28 cellular contexts compared by ENCODE assay signal in genomic region chr19:32870154-32870573, GRCh38. TPM values are rescaled to one million over a fixed set of nuclear protein-coding genes. Genes with fewer than 3 reads are reported as not detected.
DNase-seq lines count a peak whose midpoint lies in the region; ATAC-seq, FAIRE-seq and TF ChIP-seq lines count a peak whose summit lies in the region.
"Had no signal": no experiment of that assay in that cellular context is flagged by ENCODE, and none has a peak within 500 bp of the region (broad histone marks: within the 10 kb centered on the region; RNA-seq: fewer than 3 reads in every experiment).

No MANE protein-coding gene starts in this region.

- peak in 1 of 2 experiments; percentile 58 for DNase-seq in H1 (ENCODE audit: low read depth in 1 of 2, low spot score in 2 of 2)
- DNase-seq in mesendoderm: peak; percentile 55
- peak; percentile 66 for DNase-seq in spleen
- no peak for DNase-seq in activated CD4-positive, alpha-beta T cell treated with anti-CD3 and anti-CD28 coated beads, Interleukin-2, amount 50 U/mL, for 4 hours
- no peak for DNase-seq in MCF 10A (ENCODE audit: unreplicated experiment)
- DNase-seq: activated CD4-positive, CD25-positive, alpha-beta regulatory T cell; CD4-positive, alpha-beta T cell; DMS79; effector CD8-positive, alpha-beta T cell; left lung; NCI-H2081; NCI-H446; nucleus accumbens; SK-N-SH; T-helper 9 cell had no signal

- H3K14ac ChIP-seq in H1 (ENCODE audit: insufficient read length): no peak overlapping the region

- no peak for ATAC-seq in GM18907 (IDR thresholded peaks at IDR 0.05; ENCODE audit: unreplicated experiment)
- ATAC-seq: esophagus mucosa, left lung, right cardiac atrium had no signal

- CTCF ChIA-PET in H1 (lab: Charles Lee; ENCODE audit: partially characterized antibody) (interaction anchor here (1.1 kb wide), 1 partner anchor 152 kb away, joined by 3 read pairs; no protein-coding TSS in a partner anchor), MCF 10A (lab: Yijun Ruan, JAX) (no interaction called here)

- no TSS peak for BruUV-seq in MCF 10A (replicated peaks; lab: Mats Ljungman, UMichigan)

- no peaks in the 10 kb centered on the region for H4K20me1 ChIP-seq in H1 (replicated peaks in 1 of 2; ENCODE audit: control insufficient read depth in 1 of 2, insufficient read depth in 2 of 2, low read length in 2 of 2)

- H3K27me3 ChIP-seq in HUES64 (ENCODE audit: insufficient read depth, low read length) (no peaks in the 10 kb centered on the region), H1 (replicated peaks in 1 of 4; ENCODE audit: control insufficient read depth in 3 of 4, extremely low read depth in 1 of 4, insufficient read depth in 3 of 4, low read length in 3 of 4) (no peaks in the 10 kb centered on the region), mesendoderm (ENCODE audit: insufficient read depth, low read length, poor library complexity) (no peaks in the 10 kb centered on the region), spleen (replicated peaks in 1 of 7) (no peaks in the 10 kb centered on the region)
- H3K27me3 ChIP-seq: left lung had no signal

- H3K4me2 ChIP-seq in H1 (ENCODE audit: insufficient read depth in 1 of 2, low read depth in 2 of 2, low read length in 2 of 2) (no peak overlapping the region), mesendoderm (ENCODE audit: low read length) (no peak overlapping the region)
- H3K4me2 ChIP-seq: KMS-11, SK-N-SH had no signal

- no peak for FAIRE-seq in H1 (lab: Jason Lieb, UNC)
- FAIRE-seq: astrocyte, frontal cortex, H54, RCC 7860 had no signal

- no peak overlapping the region for H3K4me3 Mint-ChIP-seq in MCF 10A (ENCODE audit: unreplicated experiment)
- H3K4me3 Mint-ChIP-seq: activated naive CD8-positive, alpha-beta T cell; activated T-helper 1 cell treated with anti-CD3 and anti-CD28 coated beads, Interleukin-12 subunit alpha, Interleukin-12 subunit beta, Interleukin-2, Interleukin-4 antibody, amounts not matched to agents 30 ng/mL and 10 ng/mL and 1 ng/mL, durations not matched to agents 14 hours and 24 hours and 36 hours; CD4-positive, alpha-beta T cell had no signal

- TF ChIP-seq CTCF in H1 (IDR thresholded peaks at IDR 0.05; ENCODE audit: control extremely low read depth in 1 of 3, insufficient read depth in 1 of 3, low read depth in 1 of 3, low read length in 3 of 3) (no peak), spleen (IDR thresholded peaks at IDR 0.05 in 8 of 11, conservative IDR thresholded peaks at IDR 0.05 in 3 of 11) (no peak), MCF 10A (IDR thresholded peaks at IDR 0.05; ENCODE audit: unreplicated experiment) (no peak)

- H3K27ac ChIP-seq in HUES64 (ENCODE audit: low read depth, low read length) (no peak overlapping the region), H1 (ENCODE audit: low read depth, low read length) (no peak overlapping the region), mesendoderm (ENCODE audit: low read depth, low read length) (no peak overlapping the region), spleen (no peak overlapping the region)
- H3K27ac ChIP-seq: KMS-11, left lung, thoracic aorta had no signal

- no peak overlapping the region for H2BK20ac ChIP-seq in H1 (ENCODE audit: low read length)

- TF ChIP-seq POLR2A in H1 (IDR thresholded peaks at IDR 0.05; ENCODE audit: control extremely low read depth in 1 of 2, low read depth in 2 of 2, low read length in 2 of 2) (no peak), spleen (IDR thresholded peaks at IDR 0.05) (no peak)

- H3K4me1 ChIP-seq in HUES64 (ENCODE audit: insufficient read depth, low read length) (no peaks in the 10 kb centered on the region), H1 (replicated peaks in 1 of 4; ENCODE audit: control insufficient read depth in 3 of 4, insufficient read depth in 4 of 4, low read length in 3 of 4) (peaks cover 0 to 5% (median 1%) of the 10 kb centered on the region in 4 experiments; a peak in 5 of 7 replicates), mesendoderm (ENCODE audit: control insufficient read depth, low read depth, low read length) (no peaks in the 10 kb centered on the region), spleen (no peaks in the 10 kb centered on the region)
- H3K4me1 ChIP-seq: left lung had no signal

- H3K23me2 ChIP-seq in H1 (ENCODE audit: low read depth, low read length): no peaks in the 10 kb centered on the region

- peak overlapping the region; percentile 22 for H4K91ac ChIP-seq in H1 (replicated peaks; ENCODE audit: insufficient read length, low read length)

- H3K79me2 ChIP-seq in H1 (ENCODE audit: control insufficient read depth in 1 of 2, insufficient read depth in 2 of 2, low read length in 2 of 2): no peaks in the 10 kb centered on the region
- no peaks in the 10 kb centered on the region for H3K79me2 ChIP-seq in mesendoderm (ENCODE audit: control insufficient read depth, insufficient read depth, low read length)

- H3K4me1 Mint-ChIP-seq in MCF 10A (ENCODE audit: insufficient read depth, unreplicated experiment): no peaks in the 10 kb centered on the region

- H3K36me3 ChIP-seq in HUES64 (ENCODE audit: insufficient read depth, low read length) (no peaks in the 10 kb centered on the region), H1 (ENCODE audit: control insufficient read depth in 2 of 4, insufficient read depth in 4 of 4, low read length in 3 of 4) (no peaks in the 10 kb centered on the region), mesendoderm (ENCODE audit: control insufficient read depth, insufficient read depth, low read length) (no peaks in the 10 kb centered on the region), spleen (no peaks in the 10 kb centered on the region)
- H3K36me3 ChIP-seq: left lung, thoracic aorta had no signal

- TF ChIP-seq RAD21 in H1 (IDR thresholded peaks at IDR 0.05 in 1 of 2, conservative IDR thresholded peaks at IDR 0.05 in 1 of 2; ENCODE audit: low read depth in 2 of 2, low read length in 2 of 2): no peak

- no peak overlapping the region for H2BK120ac ChIP-seq in H1 (replicated peaks; ENCODE audit: low read depth, low read length)
- no peak overlapping the region for H2BK120ac ChIP-seq in mesendoderm (ENCODE audit: low read depth, low read length)

- H3K23ac ChIP-seq in H1 (ENCODE audit: insufficient read length): no peak overlapping the region
- no peak overlapping the region for H3K23ac ChIP-seq in mesendoderm (ENCODE audit: low read length)

- H4K8ac ChIP-seq in H1 (ENCODE audit: extremely low read depth, insufficient read depth, low read length) (peak overlapping the region; percentile 81), mesendoderm (ENCODE audit: low read depth, low read length) (no peak overlapping the region)

- H2BK5ac ChIP-seq in H1 (ENCODE audit: low read depth, low read length): peak overlapping the region; percentile 72; the same call in 1 of the 2 replicates
- no peak overlapping the region for H2BK5ac ChIP-seq in mesendoderm (ENCODE audit: low read length)

- H3K18ac ChIP-seq in H1 (ENCODE audit: extremely low read depth, low read length): no peak overlapping the region
- no peak overlapping the region for H3K18ac ChIP-seq in mesendoderm (ENCODE audit: low read length)

- H3K79me1 ChIP-seq in H1 (ENCODE audit: low read depth, low read length): no peaks in the 10 kb centered on the region
- H3K79me1 ChIP-seq in mesendoderm (ENCODE audit: low read length): no peaks in the 10 kb centered on the region

- 79% methylated on average over 14 of the region's 14 CpGs for WGBS in HUES64
- 85% methylated on average over 14 of the region's 14 CpGs; no CpG with 5 or more reads in 1 of the 2 experiments for WGBS in H1 (ENCODE audit: extremely low coverage in 1 of 2, insufficient coverage in 1 of 2, insufficient read length in 1 of 2, insufficient replicate concordance in 2 of 2, low coverage in 1 of 2, low lambda C conversion rate in 2 of 2, missing lambda C conversion rate in 1 of 2), 2 experiments
- WGBS in mesendoderm (ENCODE audit: extremely low coverage, insufficient coverage, low lambda C conversion rate): no CpG with 5 or more reads among the region's 14 CpGs
- 62 to 79% (median 76%) methylated on average over 9 to 14 of the region's 14 CpGs for WGBS in spleen, 5 donors

- intact Hi-C loops in spleen (cut with DNase I; ENCODE audit: low total_unique reads) (no loop called here), MCF 10A (cut with micrococcal nuclease) (no loop called here)

- H3K56ac ChIP-seq in H1 (replicated peaks; ENCODE audit: insufficient read length, low read depth, low read length) (no peak overlapping the region), mesendoderm (ENCODE audit: low read length) (peak overlapping the region; percentile 46)

- TF ChIP-seq EP300 in H1 (IDR thresholded peaks at IDR 0.05; ENCODE audit: borderline replicate concordance in 1 of 2, low read depth in 2 of 2, low read length in 2 of 2): no peak

- H2BK12ac ChIP-seq in H1 (ENCODE audit: low read depth, low read length): peak overlapping the region; percentile 92; the same call in 1 of the 2 replicates

- no peak overlapping the region for H3K27ac Mint-ChIP-seq in MCF 10A (ENCODE audit: low read depth, unreplicated experiment)
- H3K27ac Mint-ChIP-seq: activated naive CD8-positive, alpha-beta T cell; activated T-helper 1 cell treated with anti-CD3 and anti-CD28 coated beads, Interleukin-12 subunit alpha, Interleukin-12 subunit beta, Interleukin-2, Interleukin-4 antibody, amounts not matched to agents 30 ng/mL and 10 ng/mL and 1 ng/mL, durations not matched to agents 14 hours and 24 hours and 36 hours; CD4-positive, alpha-beta T cell had no signal

- H3K27me3 Mint-ChIP-seq in MCF 10A (ENCODE audit: insufficient read depth, unreplicated experiment): no peaks in the 10 kb centered on the region
- H3K27me3 Mint-ChIP-seq: activated naive CD8-positive, alpha-beta T cell; CD4-positive, alpha-beta T cell had no signal

- H3K4me3 ChIP-seq in HUES64 (ENCODE audit: low read length) (no peak overlapping the region), H1 (ENCODE audit: extremely low read depth in 1 of 4, insufficient read depth in 2 of 4, low read depth in 3 of 4, low read length in 4 of 4) (no peak overlapping the region), mesendoderm (ENCODE audit: low read length) (no peak overlapping the region), spleen (no peak overlapping the region)
- H3K4me3 ChIP-seq: left lung, thoracic aorta had no signal

- H3K36me3 Mint-ChIP-seq in MCF 10A (ENCODE audit: insufficient read depth, unreplicated experiment): peaks cover 7% of the 10 kb centered on the region
- H3K36me3 Mint-ChIP-seq: activated naive CD8-positive, alpha-beta T cell had no signal

- 0 out of 2 replicates have a peak overlapping the region, but pooled peaks have one; percentile 4 for H3K9ac ChIP-seq in HUES64 (ENCODE audit: low read depth, low read length)
- no peak overlapping the region for H3K9ac ChIP-seq in H1 (replicated peaks in 1 of 4; ENCODE audit: extremely low read depth in 1 of 4, low read depth in 3 of 4, low read length in 3 of 4)
- H3K9ac ChIP-seq in mesendoderm (ENCODE audit: low read length): no peak overlapping the region
- H3K9ac ChIP-seq: KMS-11, SK-N-SH had no signal

- H4K5ac ChIP-seq in H1 (ENCODE audit: insufficient read length, low read depth, low read length) (no peak overlapping the region), mesendoderm (ENCODE audit: low read length) (no peak overlapping the region)

- H2AK5ac ChIP-seq in H1 (ENCODE audit: low read depth, low read length): no peak overlapping the region
- no peak overlapping the region for H2AK5ac ChIP-seq in mesendoderm (ENCODE audit: low read length)

- H3K4ac ChIP-seq in H1 (replicated peaks; ENCODE audit: insufficient read length, low read depth, low read length): no peak overlapping the region
- no peak overlapping the region for H3K4ac ChIP-seq in mesendoderm (ENCODE audit: low read depth, low read length)

- peak overlapping the region; percentile 80; the same call in 1 of the 2 replicates for H2AFZ ChIP-seq in H1 (ENCODE audit: low read length)

- H3K9me3 ChIP-seq in HUES64 (ENCODE audit: insufficient read depth, low read depth, low read length) (no peaks in the 10 kb centered on the region), H1 (ENCODE audit: insufficient read depth in 2 of 2, low read depth in 1 of 2, low read length in 1 of 2) (no peaks in the 10 kb centered on the region), spleen (no peaks in the 10 kb centered on the region)
- H3K9me3 ChIP-seq: left lung, SK-N-SH, thoracic aorta had no signal

- POLR2A ChIA-PET in H1 (lab: Charles Lee; ENCODE audit: partially characterized antibody): interaction anchor here (0.6 kb wide), 1 partner anchor 45 kb away, joined by 3 read pairs; no protein-coding TSS in a partner anchor
- POLR2A ChIA-PET in MCF 10A (lab: Yijun Ruan, JAX): no interaction called here

- H2BK15ac ChIP-seq in H1 (ENCODE audit: low read length) (0 out of 2 replicates have a peak overlapping the region, but pooled peaks have one; percentile 12), mesendoderm (replicated peaks; ENCODE audit: low read depth) (no peak overlapping the region)

- H3K9me3 Mint-ChIP-seq in MCF 10A (ENCODE audit: unreplicated experiment): no peaks in the 10 kb centered on the region
- H3K9me3 Mint-ChIP-seq: activated T-helper 1 cell treated with anti-CD3 and anti-CD28 coated beads, Interleukin-12 subunit alpha, Interleukin-12 subunit beta, Interleukin-2, Interleukin-4 antibody, amounts not matched to agents 30 ng/mL and 10 ng/mL and 1 ng/mL, durations not matched to agents 14 hours and 24 hours and 36 hours; CD4-positive, alpha-beta T cell had no signal

RNA-seq across cellular contexts. Expression of gene SLC7A9, which starts 0.6 kb away (rescaled TPM):
- polyA plus RNA-seq in HUES64 (2013, experiment 1 of 2): 0.15 TPM
- not detected for polyA plus RNA-seq in HUES64 (2013, experiment 2 of 2)
- total RNA-seq in H1 (2021; fragmentation: NEBNext Ultra II Directional; extraction: Animal tissue kit (Norgen Biotek cat#: 25700)): not detected in 2 replicates
- 0.08 and 0.15 TPM in 2 replicates for polyA plus RNA-seq in H1 (2011; rRNA removed)
- 0.06 TPM for polyA plus RNA-seq in H1 (2011; cell fraction: cytosol; rRNA removed)
- 0.47 TPM for polyA plus RNA-seq in H1 (2011; cell fraction: nucleus; rRNA removed)
- 0.09 TPM in 1 of 4 replicates, not detected in the others for polyA plus RNA-seq in H1 (2012, experiment 1 of 2)
- polyA plus RNA-seq in H1 (2012, experiment 2 of 2): not detected
- 0.04 TPM for polyA plus RNA-seq in H1 (2013, experiment 1 of 2)
- 0.06 TPM for polyA plus RNA-seq in H1 (2013, experiment 2 of 2)
- polyA minus RNA-seq in H1 (2011; rRNA and poly(A)+ RNA removed): not detected in 2 replicates
- polyA minus RNA-seq in H1 (2011; cell fraction: cytosol; rRNA and poly(A)+ RNA removed): not detected
- polyA minus RNA-seq in H1 (2011; cell fraction: nucleus; rRNA and poly(A)+ RNA removed): not detected
- 0.01 TPM for polyA plus RNA-seq in mesendoderm (2013, experiment 1 of 2)
- 0.03 TPM for polyA plus RNA-seq in mesendoderm (2013, experiment 2 of 2)
- 1 to 10 TPM in 1 of 7 donors, under 1 TPM in 2, not detected in 4; 0.13 to 1.1 (median 0.52) TPM for total RNA-seq in spleen
- under 1 TPM; 0.19 to 0.44 (median 0.43) TPM for polyA plus RNA-seq in spleen
- not detected in 2 replicates for total RNA-seq in MCF 10A (2022)
- total RNA-seq: activated CD8-positive, alpha-beta memory T cell treated with anti-CD3 and anti-CD28 coated beads for 36 hours had no signal
- polyA plus RNA-seq: SK-N-SH had no signal

Comparison
In these comparisons a context has a peak if more than half of its experiments do, and no peak if none do; other contexts are left out.
1. DNase-seq: peak in mesendoderm (single experiment) and spleen (single experiment); none in activated CD4-positive, alpha-beta T cell treated with anti-CD3 and anti-CD28 coated beads, Interleukin-2, amount 50 U/mL, for 4 hours (0 of 2) and MCF 10A (single experiment).